ENCODE assay signal across 31 cellular contexts in genomic region chr1:178490136-178490535, GRCh38. TPM values are rescaled to one million over a fixed set of nuclear protein-coding genes. Genes with fewer than 3 reads are reported as not detected.
"Had no signal": no experiment of that assay in that cellular context is flagged by ENCODE, and none has a peak within 500 bp of the region (broad histone marks: within the 10 kb centered on the region; RNA-seq: fewer than 3 reads in every experiment).

No MANE protein-coding gene starts in this region.

- H3K9me3 ChIP-seq: adrenal gland, body of pancreas, esophagus muscularis mucosa, gastrocnemius medialis had no signal

- DNase-seq: activated CD4-positive, alpha-beta memory T cell treated with anti-CD3 and anti-CD28 coated beads, Interleukin-2, amount 10 ng/mL, durations not matched to agents 7 days and 5 days; activated CD4-positive, alpha-beta T cell treated with anti-CD3 and anti-CD28 coated beads for 36 hours; activated CD4-positive, alpha-beta T cell treated with anti-CD3 and anti-CD28 coated beads, Interleukin-2, amount 10 ng/mL, durations not matched to agents 7 days and 5 days; activated CD4-positive, alpha-beta T cell treated with anti-CD3 and anti-CD28 coated beads, Interleukin-2, amount 50 U/mL, for 4 hours; activated CD4-positive, CD25-positive, alpha-beta regulatory T cell; activated CD4-positive, CD25-positive, alpha-beta regulatory T cell treated with anti-CD3 and anti-CD28 coated beads, Interleukin-2, amount 50 U/mL, for 72 hours; activated CD8-positive, alpha-beta memory T cell treated with anti-CD3 and anti-CD28 coated beads, Interleukin-2, amount 50 U/mL, for 48 hours; activated naive CD4-positive, alpha-beta T cell treated with anti-CD3 and anti-CD28 coated beads for 36 hours; activated naive CD8-positive, alpha-beta T cell treated with anti-CD3 and anti-CD28 coated beads for 36 hours; activated naive CD8-positive, alpha-beta T cell treated with anti-CD3 and anti-CD28 coated beads, Interleukin-2, amount 50 U/mL, for 24 hours; activated T-cell treated with anti-CD3 and anti-CD28 coated beads for 4 hours; activated T-cell treated with anti-CD3 and anti-CD28 coated beads, Interleukin-2, amount 50 U/mL, for 24 hours; activated T-cell treated with anti-CD3 and anti-CD28 coated beads, Interleukin-2, amount 50 U/mL, for 72 hours; adrenal gland; amygdala; aorta; body of pancreas; dorsolateral prefrontal cortex; effector CD4-positive, alpha-beta T cell; effector memory CD8-positive, alpha-beta T cell; erythroblast; foreskin keratinocyte; gastrocnemius medialis; glutamatergic neuron; T-helper 1 cell; T-helper 17 cell; T1000 had no signal

- H3K27me3 ChIP-seq: adrenal gland, body of pancreas, cardiac muscle cell, gastrocnemius medialis had no signal

- H3K4me1 ChIP-seq: body of pancreas, foreskin keratinocyte, gastrocnemius medialis had no signal

- ATAC-seq: activated CD4-positive, alpha-beta T cell treated with anti-CD3 and anti-CD28 coated beads for 36 hours; activated naive CD8-positive, alpha-beta T cell treated with anti-CD3 and anti-CD28 coated beads, Interleukin-2, amount 50 U/mL, for 24 hours; activated T-cell treated with anti-CD3 and anti-CD28 coated beads, Interleukin-2, amount 50 U/mL, for 72 hours; body of pancreas; effector memory CD8-positive, alpha-beta T cell; foreskin keratinocyte; gastrocnemius medialis; T-helper 17 cell had no signal

- H3K27ac ChIP-seq: adrenal gland, body of pancreas, cardiac muscle cell, coronary artery, dorsolateral prefrontal cortex, esophagus muscularis mucosa, foreskin keratinocyte, gastrocnemius medialis had no signal

- H3K4me3 ChIP-seq: adrenal gland, body of pancreas, cardiac muscle cell, coronary artery, dorsolateral prefrontal cortex, esophagus muscularis mucosa, gastrocnemius medialis had no signal

- H3K36me3 ChIP-seq: adrenal gland, cardiac muscle cell, esophagus muscularis mucosa, gastrocnemius medialis had no signal

RNA-seq across cellular contexts. Expression of gene CLEC20A, which starts 6.6 kb away (rescaled TPM):
- total RNA-seq: activated CD4-positive, alpha-beta memory T cell treated with anti-CD3 and anti-CD28 coated beads, Interleukin-2, amount 10 ng/mL, durations not matched to agents 7 days and 5 days; activated CD4-positive, alpha-beta T cell treated with anti-CD3 and anti-CD28 coated beads for 36 hours; activated CD4-positive, alpha-beta T cell treated with anti-CD3 and anti-CD28 coated beads, Interleukin-2, amount 10 ng/mL, durations not matched to agents 7 days and 5 days; activated naive CD4-positive, alpha-beta T cell treated with anti-CD3 and anti-CD28 coated beads for 36 hours; activated naive CD8-positive, alpha-beta T cell treated with anti-CD3 and anti-CD28 coated beads for 36 hours; activated T-cell treated with anti-CD3 and anti-CD28 coated beads, Interleukin-2, amount 50 U/mL, for 72 hours; adrenal gland; aorta; body of pancreas; cardiac muscle cell; cerebellum; esophagus muscularis mucosa; foreskin keratinocyte; gastrocnemius medialis; T-helper 17 cell had no signal
- polyA plus RNA-seq: adrenal gland, aorta, cardiac muscle cell, foreskin keratinocyte had no signal

RNA-seq across cellular contexts. Expression of gene TEX35, which starts 22.8 kb away (rescaled TPM):
- total RNA-seq: activated CD4-positive, alpha-beta memory T cell treated with anti-CD3 and anti-CD28 coated beads, Interleukin-2, amount 10 ng/mL, durations not matched to agents 7 days and 5 days; activated CD4-positive, alpha-beta T cell treated with anti-CD3 and anti-CD28 coated beads for 36 hours; activated CD4-positive, alpha-beta T cell treated with anti-CD3 and anti-CD28 coated beads, Interleukin-2, amount 10 ng/mL, durations not matched to agents 7 days and 5 days; activated naive CD4-positive, alpha-beta T cell treated with anti-CD3 and anti-CD28 coated beads for 36 hours; activated naive CD8-positive, alpha-beta T cell treated with anti-CD3 and anti-CD28 coated beads for 36 hours; activated T-cell treated with anti-CD3 and anti-CD28 coated beads, Interleukin-2, amount 50 U/mL, for 72 hours; adrenal gland; aorta; body of pancreas; cardiac muscle cell; cerebellum; esophagus muscularis mucosa; foreskin keratinocyte; gastrocnemius medialis; T-helper 17 cell had no signal
- polyA plus RNA-seq: adrenal gland, aorta, cardiac muscle cell, foreskin keratinocyte had no signal
